ENCODE assay signal across 8 cellular contexts in genomic region chr10:9302142-9302746, GRCh38.
DNase-seq lines count a peak whose midpoint lies in the region; ATAC-seq and TF ChIP-seq lines count a peak whose summit lies in the region.

No MANE protein-coding gene starts in this region.

- H3K4me3 ChIP-seq in SK-N-SH (ENCODE audit: low read depth in 2 of 2, low read length in 1 of 2) = no peak overlapping the region
- H3K4me3 ChIP-seq in fibroblast of lung (replicated peaks in 1 of 4; ENCODE audit: control extremely low read depth in 1 of 4, insufficient read depth in 1 of 4, low read depth in 3 of 4, low read length in 4 of 4) = no peak overlapping the region
- H3K4me3 ChIP-seq in prostate gland = no peak overlapping the region

- H3K36me3 ChIP-seq in SK-N-SH (replicated peaks in 1 of 2; ENCODE audit: control insufficient read depth in 1 of 2, insufficient read depth in 2 of 2, low read length in 1 of 2) (no peaks in the 10 kb centered on the region), fibroblast of lung (ENCODE audit: control insufficient read depth, insufficient read depth, low read length) (no peaks in the 10 kb centered on the region), prostate gland (no peaks in the 10 kb centered on the region)

- H3K4me2 ChIP-seq in SK-N-SH = no peak overlapping the region
- no peak overlapping the region for H3K4me2 ChIP-seq in fibroblast of lung (ENCODE audit: extremely low read depth, insufficient read depth, low read length)

- no peaks in the 10 kb centered on the region for H3F3A ChIP-seq in SK-N-SH (replicated peaks; ENCODE audit: insufficient read depth)

- TF ChIP-seq POLR2A in prostate gland (IDR thresholded peaks at IDR 0.05) = no peak

- CTCF ChIA-PET in SK-N-SH (lab: Yijun Ruan, JAX) = interaction anchor here (0.6 to 3.5 kb wide), 27 partner anchors 9 to 1787 kb away, joined by 3 to 29 read pairs (median 4); no protein-coding TSS in a partner anchor

- H3K27ac Mint-ChIP-seq in stimulated activated naive CD8-positive, alpha-beta T cell treated with anti-CD3 and anti-CD28 coated beads, Interleukin-15, amount 100 ng/mL, for 72 hours = no peak overlapping the region

- intact Hi-C loops in prostate gland (cut with DNase I) = loop anchor here (10.0 kb wide), 2 partner anchors 1427 to 1777 kb away; no protein-coding TSS in a partner anchor

- no peak for TF ChIP-seq EP300 in SK-N-SH (IDR thresholded peaks at IDR 0.05; ENCODE audit: borderline replicate concordance in 1 of 2, low read depth in 1 of 2, low read length in 1 of 2)

- H3K27me3 ChIP-seq in SK-N-SH (ENCODE audit: insufficient read depth) (no peaks in the 10 kb centered on the region), fibroblast of lung (ENCODE audit: control insufficient read depth, insufficient read depth, low read length) (no peaks in the 10 kb centered on the region), prostate gland (replicated peaks; ENCODE audit: insufficient read depth) (no peaks in the 10 kb centered on the region)

- WGBS in SK-N-SH (ENCODE audit: low lambda C conversion rate) = 43% methylated on average over 3 of the region's 3 CpGs
- 53% methylated on average over 3 of the region's 3 CpGs for WGBS in prostate gland

- H3K9me3 ChIP-seq in SK-N-SH = no peaks in the 10 kb centered on the region
- no peaks in the 10 kb centered on the region for H3K9me3 ChIP-seq in fibroblast of lung (ENCODE audit: control insufficient read depth, insufficient read depth, low read depth, low read length)
- H3K9me3 ChIP-seq in prostate gland = no peaks in the 10 kb centered on the region

- H3K27ac ChIP-seq in SK-N-SH (ENCODE audit: low read depth in 2 of 2, low read length in 1 of 2) = no peak overlapping the region; a peak in 1 of 4 replicates
- no peak overlapping the region for H3K27ac ChIP-seq in fibroblast of lung (ENCODE audit: insufficient read depth, low read length)
- no peak overlapping the region for H3K27ac ChIP-seq in prostate gland

- peak; percentile 81 for TF ChIP-seq RAD21 in SK-N-SH (IDR thresholded peaks at IDR 0.05; ENCODE audit: low read length)

- peak; percentile 48 for ATAC-seq in stimulated activated naive CD8-positive, alpha-beta T cell treated with anti-CD3 and anti-CD28 coated beads, Interleukin-15, amount 100 ng/mL, for 72 hours
- ATAC-seq in stimulated activated naive CD8-positive, alpha-beta T cell treated with anti-CD3 and anti-CD28 coated beads, Interleukin-15, Interleukin-2, amounts not matched to agents 100 U/mL and 50 U/mL, for 24 hours = no peak
- no peak for ATAC-seq in HG02763 (IDR thresholded peaks at IDR 0.05; ENCODE audit: unreplicated experiment)
- no peak for ATAC-seq in HG02970 (IDR thresholded peaks at IDR 0.05; ENCODE audit: low FRiP score, unreplicated experiment)

- H3K9me3 Mint-ChIP-seq in stimulated activated naive CD8-positive, alpha-beta T cell treated with anti-CD3 and anti-CD28 coated beads, Interleukin-15, amount 100 ng/mL, for 72 hours = no peaks in the 10 kb centered on the region

- H3K4me1 ChIP-seq in SK-N-SH (ENCODE audit: control insufficient read depth in 1 of 2, insufficient read depth in 2 of 2, low read depth in 1 of 2, low read length in 1 of 2) (peaks cover 0 to 17% of the 10 kb centered on the region in 2 experiments; a peak in 2 of 4 replicates), fibroblast of lung (ENCODE audit: control insufficient read depth, extremely low read depth, insufficient read depth, low read length) (no peaks in the 10 kb centered on the region), prostate gland (replicated peaks) (no peaks in the 10 kb centered on the region)

- POLR2A ChIA-PET in SK-N-SH (lab: Yijun Ruan, JAX) = no interaction called here

- no peak overlapping the region for H3K4me3 Mint-ChIP-seq in stimulated activated naive CD8-positive, alpha-beta T cell treated with anti-CD3 and anti-CD28 coated beads, Interleukin-15, amount 100 ng/mL, for 72 hours

- no peak for DNase-seq in stimulated activated naive CD8-positive, alpha-beta T cell treated with anti-CD3 and anti-CD28 coated beads, Interleukin-15, amount 100 ng/mL, for 72 hours
- DNase-seq in stimulated activated naive CD8-positive, alpha-beta T cell treated with anti-CD3 and anti-CD28 coated beads, Interleukin-15, Interleukin-2, amounts not matched to agents 100 U/mL and 50 U/mL, for 24 hours = no peak
- peak; percentile 8 for DNase-seq in HuH-7.5 (ENCODE audit: low spot score)
- DNase-seq in SK-N-SH = no peak
- peak; percentile 44 to 69 for DNase-seq in fibroblast of lung (ENCODE audit: low read depth in 2 of 2)
- DNase-seq in prostate gland (ENCODE audit: low spot score) = peak; percentile 22

- H3K4me1 Mint-ChIP-seq in stimulated activated naive CD8-positive, alpha-beta T cell treated with anti-CD3 and anti-CD28 coated beads, Interleukin-15, amount 100 ng/mL, for 72 hours = no peaks in the 10 kb centered on the region

- peaks cover 21% of the 10 kb centered on the region for H3K27me3 Mint-ChIP-seq in stimulated activated naive CD8-positive, alpha-beta T cell treated with anti-CD3 and anti-CD28 coated beads, Interleukin-15, amount 100 ng/mL, for 72 hours

- H2AFZ ChIP-seq in SK-N-SH (ENCODE audit: low read depth) = no peak overlapping the region
- no peak overlapping the region for H2AFZ ChIP-seq in fibroblast of lung (ENCODE audit: low read length)

- H3K9me2 ChIP-seq in SK-N-SH = no peaks in the 10 kb centered on the region

- H4K20me1 ChIP-seq in SK-N-SH (ENCODE audit: insufficient read depth) (no peaks in the 10 kb centered on the region), fibroblast of lung (ENCODE audit: control insufficient read depth, extremely low read depth, insufficient read depth, low read length) (no peaks in the 10 kb centered on the region)

- peak; percentile 67 for TF ChIP-seq CTCF in SK-N-SH (IDR thresholded peaks at IDR 0.05)
- peak; percentile 23 to 26 for TF ChIP-seq CTCF in fibroblast of lung (conservative IDR thresholded peaks at IDR 0.05 in 1 of 2, IDR thresholded peaks at IDR 0.05 in 1 of 2; ENCODE audit: low read depth in 1 of 2, low read length in 2 of 2)
- TF ChIP-seq CTCF in prostate gland (IDR thresholded peaks at IDR 0.05) = peak in 3 of 4 experiments; percentile 53 to 68 (median 57)

- H3K9ac ChIP-seq in SK-N-SH (no peak overlapping the region), fibroblast of lung (ENCODE audit: insufficient read depth, low read length) (no peak overlapping the region)

- H3K79me2 ChIP-seq in SK-N-SH (ENCODE audit: insufficient read depth) (no peaks in the 10 kb centered on the region), fibroblast of lung (ENCODE audit: control insufficient read depth, insufficient read depth, low read length) (no peaks in the 10 kb centered on the region)

TF ChIP-seq in SK-N-SH, 30 proteins besides CTCF, POLR2A, EP300 and RAD21 (continues in another document):
- TF ChIP-seq, protein P1, sequence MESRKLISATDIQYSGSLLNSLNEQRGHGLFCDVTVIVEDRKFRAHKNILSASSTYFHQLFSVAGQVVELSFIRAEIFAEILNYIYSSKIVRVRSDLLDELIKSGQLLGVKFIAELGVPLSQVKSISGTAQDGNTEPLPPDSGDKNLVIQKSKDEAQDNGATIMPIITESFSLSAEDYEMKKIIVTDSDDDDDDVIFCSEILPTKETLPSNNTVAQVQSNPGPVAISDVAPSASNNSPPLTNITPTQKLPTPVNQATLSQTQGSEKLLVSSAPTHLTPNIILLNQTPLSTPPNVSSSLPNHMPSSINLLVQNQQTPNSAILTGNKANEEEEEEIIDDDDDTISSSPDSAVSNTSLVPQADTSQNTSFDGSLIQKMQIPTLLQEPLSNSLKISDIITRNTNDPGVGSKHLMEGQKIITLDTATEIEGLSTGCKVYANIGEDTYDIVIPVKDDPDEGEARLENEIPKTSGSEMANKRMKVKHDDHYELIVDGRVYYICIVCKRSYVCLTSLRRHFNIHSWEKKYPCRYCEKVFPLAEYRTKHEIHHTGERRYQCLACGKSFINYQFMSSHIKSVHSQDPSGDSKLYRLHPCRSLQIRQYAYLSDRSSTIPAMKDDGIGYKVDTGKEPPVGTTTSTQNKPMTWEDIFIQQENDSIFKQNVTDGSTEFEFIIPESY (IDR thresholded peaks at IDR 0.05; ENCODE audit: borderline replicate concordance, low read depth) = no peak
- TF ChIP-seq JUND (IDR thresholded peaks at IDR 0.05) (no peak), SMC3 (IDR thresholded peaks at IDR 0.05; ENCODE audit: low read depth, low read length) (peak; percentile 57), GATA2 (CRISPR knock-in tag; IDR thresholded peaks at IDR 0.05) (no peak), MXI1 (IDR thresholded peaks at IDR 0.05; ENCODE audit: low read depth, low read length) (peak; percentile 56; the same call in 1 of the 2 replicates), PBX3 (IDR thresholded peaks at IDR 0.05) (no peak), MEF2A (IDR thresholded peaks at IDR 0.05; ENCODE audit: borderline replicate concordance, low read depth) (no peak), USF1 (IDR thresholded peaks at IDR 0.05; ENCODE audit: borderline replicate concordance, low read depth) (no peak), SIN3A (IDR thresholded peaks at IDR 0.05; ENCODE audit: borderline replicate concordance, low read depth, low read length) (no peak), ELF1 (IDR thresholded peaks at IDR 0.05) (no peak)
- TF ChIP-seq, protein P2, sequence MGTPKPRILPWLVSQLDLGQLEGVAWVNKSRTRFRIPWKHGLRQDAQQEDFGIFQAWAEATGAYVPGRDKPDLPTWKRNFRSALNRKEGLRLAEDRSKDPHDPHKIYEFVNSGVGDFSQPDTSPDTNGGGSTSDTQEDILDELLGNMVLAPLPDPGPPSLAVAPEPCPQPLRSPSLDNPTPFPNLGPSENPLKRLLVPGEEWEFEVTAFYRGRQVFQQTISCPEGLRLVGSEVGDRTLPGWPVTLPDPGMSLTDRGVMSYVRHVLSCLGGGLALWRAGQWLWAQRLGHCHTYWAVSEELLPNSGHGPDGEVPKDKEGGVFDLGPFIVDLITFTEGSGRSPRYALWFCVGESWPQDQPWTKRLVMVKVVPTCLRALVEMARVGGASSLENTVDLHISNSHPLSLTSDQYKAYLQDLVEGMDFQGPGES (IDR thresholded peaks at IDR 0.05; ENCODE audit: low read depth, low read length) = no peak

Comparison
In these comparisons a context has a peak if more than half of its experiments do, and no peak if none do; other contexts are left out.
1. DNase-seq: peak in HuH-7.5 (single experiment), fibroblast of lung (2 of 2) and prostate gland (single experiment); none in stimulated activated naive CD8-positive, alpha-beta T cell treated with anti-CD3 and anti-CD28 coated beads, Interleukin-15, amount 100 ng/mL, for 72 hours (0 of 2), stimulated activated naive CD8-positive, alpha-beta T cell treated with anti-CD3 and anti-CD28 coated beads, Interleukin-15, Interleukin-2, amounts not matched to agents 100 U/mL and 50 U/mL, for 24 hours (single experiment) and SK-N-SH (single experiment).
2. Peak in every context shown above with its lines, with median percentiles within 50 percentile points of each other: CTCF ChIP-seq.